ENCODE assay signal across 32 cellular contexts in genomic region chr1:13479171-13479856, GRCh38. TPM values are rescaled to one million over a fixed set of nuclear protein-coding genes. Genes with fewer than 3 reads are reported as not detected.
"Had no signal": no experiment of that assay in that cellular context is flagged by ENCODE, and none has a peak within 500 bp of the region (broad histone marks: within the 10 kb centered on the region; RNA-seq: fewer than 3 reads in every experiment).

No MANE protein-coding gene starts in this region.

- H3K9me3 ChIP-seq: lower lobe of right lung, neutrophil, right lobe of liver, thoracic aorta had no signal

- H3K36me3 Mint-ChIP-seq: immature natural killer cell; stimulated activated effector memory CD8-positive, alpha-beta T cell treated with anti-CD3 and anti-CD28 coated beads, Interleukin-12 subunit alpha, Interleukin-12 subunit beta, amount 100 ng/mL, for 72 hours had no signal

- H3K9me3 Mint-ChIP-seq: activated T-cell treated with anti-CD3 and anti-CD28 coated beads, Interleukin-2, amount 50 U/mL, for 72 hours; stimulated activated naive CD8-positive, alpha-beta T cell treated with anti-CD3 and anti-CD28 coated beads, Interleukin-15, Interleukin-2, amounts not matched to agents 100 ng/mL and 50 ng/mL, for 24 hours had no signal

- ATAC-seq: activated T-cell treated with anti-CD3 and anti-CD28 coated beads, Interleukin-2, amount 50 U/mL, for 72 hours; heart left ventricle; left lung; lower lobe of right lung; right lobe of liver; stimulated activated effector memory CD8-positive, alpha-beta T cell treated with anti-CD3 and anti-CD28 coated beads, Interleukin-12 subunit alpha, Interleukin-12 subunit beta, amount 100 ng/mL, for 72 hours; T-helper 17 cell had no signal

- H3K27ac Mint-ChIP-seq: activated B cell treated with CpG ODN at 0.5 μM for 24 hours; activated T-cell treated with anti-CD3 and anti-CD28 coated beads, Interleukin-2, amount 50 U/mL, for 72 hours; immature natural killer cell; nephron; stimulated activated effector memory CD8-positive, alpha-beta T cell treated with anti-CD3 and anti-CD28 coated beads, Interleukin-12 subunit alpha, Interleukin-12 subunit beta, amount 100 ng/mL, for 72 hours; stimulated activated naive CD8-positive, alpha-beta T cell treated with anti-CD3 and anti-CD28 coated beads, Interleukin-15, Interleukin-2, amounts not matched to agents 100 ng/mL and 50 ng/mL, for 24 hours; T-helper 17 cell had no signal

- H3K4me3 Mint-ChIP-seq: activated B cell treated with CpG ODN at 0.5 μM for 24 hours; immature natural killer cell; nephron; stimulated activated effector memory CD8-positive, alpha-beta T cell treated with anti-CD3 and anti-CD28 coated beads, Interleukin-12 subunit alpha, Interleukin-12 subunit beta, amount 100 ng/mL, for 72 hours; stimulated activated naive CD8-positive, alpha-beta T cell treated with anti-CD3 and anti-CD28 coated beads, Interleukin-15, Interleukin-2, amounts not matched to agents 100 ng/mL and 50 ng/mL, for 24 hours; T-helper 17 cell had no signal

- H3K4me1 ChIP-seq: heart left ventricle, left lung, lower lobe of right lung, right lobe of liver had no signal

- H3K4me1 Mint-ChIP-seq: activated B cell treated with CpG ODN at 0.5 μM for 24 hours; immature natural killer cell; nephron; stimulated activated effector memory CD8-positive, alpha-beta T cell treated with anti-CD3 and anti-CD28 coated beads, Interleukin-12 subunit alpha, Interleukin-12 subunit beta, amount 100 ng/mL, for 72 hours had no signal

- H3K27me3 ChIP-seq: heart left ventricle, neutrophil, right lobe of liver had no signal

- H3K4me3 ChIP-seq: heart left ventricle, left lung, lower lobe of right lung, right lobe of liver, skin epidermis, thoracic aorta had no signal

- DNase-seq: activated B cell treated with CpG ODN at 0.5 μM for 24 hours; activated CD4-positive, alpha-beta T cell treated with anti-CD3 and anti-CD28 coated beads, Interleukin-2, amount 50 U/mL, for 1 hour; activated effector memory CD4-positive, alpha-beta T cell treated with Interleukin-2 at 50 U/mL for 16 hours; activated naive CD4-positive, alpha-beta T cell treated with Interleukin-2 at 50 U/mL for 16 hours; activated T-cell treated with anti-CD3 and anti-CD28 coated beads for 4 hours; activated T-cell treated with anti-CD3 and anti-CD28 coated beads, Interleukin-2, amount 50 U/mL, for 72 hours; caudate nucleus; cortex of kidney; heart left ventricle; immature natural killer cell; left lung; lower lobe of right lung; mesenchymal stem cell; right lobe of liver; stimulated activated CD4-positive, alpha-beta T cell treated with anti-CD3 and anti-CD28 coated beads, Interleukin-12 subunit alpha, Interleukin-12 subunit beta, amount 100 ng/mL, for 4 hours; stimulated activated CD4-positive, alpha-beta T cell treated with anti-CD3 and anti-CD28 coated beads, Interleukin-4, amount 100 ng/mL, for 24 hours; T-helper 17 cell; trophoblast cell had no signal

- H3K36me3 ChIP-seq: heart left ventricle, left lung, lower lobe of right lung, neutrophil, right lobe of liver, thoracic aorta had no signal

- H3K27ac ChIP-seq: heart left ventricle, left lung, lower lobe of right lung, neutrophil, right lobe of liver, skin epidermis, thoracic aorta had no signal

RNA-seq across cellular contexts. Expression of gene LRRC38, which starts 34.5 kb away (rescaled TPM):
- total RNA-seq: activated B cell treated with CpG ODN at 0.5 μM for 24 hours; activated T-cell treated with anti-CD3 and anti-CD28 coated beads, Interleukin-2, amount 50 U/mL, for 72 hours; chondrocyte; endothelial cell of umbilical vein; fibroblast of lung; fibroblast of villous mesenchyme; left lung; lower lobe of right lung; mononuclear cell; osteocyte; posterior vena cava; right lobe of liver; subcutaneous adipose tissue; T-helper 17 cell; thoracic aorta had no signal
- polyA plus RNA-seq: endothelial cell of umbilical vein, fibroblast of lung, immature natural killer cell had no signal
